28 cellular contexts compared by ENCODE assay signal in the genomic region with DNA sequence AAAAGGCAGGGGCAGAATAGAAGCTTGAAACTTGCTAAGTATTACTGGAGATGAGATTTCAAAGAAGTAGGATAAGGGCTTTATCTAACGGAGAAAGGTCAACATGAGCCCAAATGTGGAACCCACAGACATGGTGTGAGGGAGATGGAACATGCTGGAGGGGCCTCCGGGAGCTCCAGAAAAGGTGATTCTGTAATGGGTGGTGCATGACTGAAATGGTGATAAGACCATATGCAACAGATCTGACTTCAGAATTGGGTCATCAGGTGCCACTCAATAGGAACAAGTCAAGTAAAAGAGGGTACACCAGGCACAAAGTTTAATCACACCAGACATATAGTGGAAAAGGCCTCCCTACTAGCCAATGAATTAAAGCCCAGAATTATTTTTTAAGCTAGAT.
"Had no signal": no experiment of that assay in that cellular context is flagged by ENCODE, and none has a peak within 500 bp of the region (broad histone marks: within the 10 kb centered on the region; RNA-seq: fewer than 3 reads in every experiment).

No MANE protein-coding gene starts in this region.

- H3K9me3 Mint-ChIP-seq: memory B cell; nephron; neural progenitor cell; stimulated activated memory B cell treated with anti-CD40 and anti-IgM and Interleukin-4, amounts not matched to agents 10 μg/mL and 1 μg/mL and 100 μg/mL, for 72 hours; type B pancreatic cell had no signal

- H3K27ac Mint-ChIP-seq: memory B cell; nephron; neural progenitor cell; stimulated activated memory B cell treated with anti-CD40 and anti-IgM and Interleukin-4, amounts not matched to agents 10 μg/mL and 1 μg/mL and 100 μg/mL, for 72 hours; type B pancreatic cell had no signal

- H3K4me1 ChIP-seq: colonic mucosa, foreskin keratinocyte, gastroesophageal sphincter, neural progenitor cell, prostate gland, right atrium auricular region, testis, tibial artery had no signal

- H3K79me2 ChIP-seq: hepatocyte had no signal

- DNase-seq: colonic mucosa; dermis blood vessel endothelial cell; effector memory CD4-positive, alpha-beta T cell; foreskin keratinocyte; heart left ventricle; kidney; nucleus accumbens; stimulated activated CD4-positive, alpha-beta T cell treated with anti-CD3 and anti-CD28 coated beads, Interleukin-12 subunit alpha, Interleukin-12 subunit beta, amount 100 ng/mL, for 4 hours; stimulated activated CD4-positive, alpha-beta T cell treated with anti-CD3 and anti-CD28 coated beads, Interleukin-2, amount 100 ng/mL, for 24 hours; stimulated activated CD4-positive, alpha-beta T cell treated with anti-CD3 and anti-CD28 coated beads, Interleukin-4, amount 100 ng/mL, for 24 hours; stimulated activated naive CD8-positive, alpha-beta T cell treated with anti-CD3 and anti-CD28 coated beads, Interleukin-15, Interleukin-2, amounts not matched to agents 100 U/mL and 50 U/mL, for 24 hours; substantia nigra; testis; tibial artery had no signal

- H3K36me3 Mint-ChIP-seq: memory B cell; neural progenitor cell; stimulated activated memory B cell treated with anti-CD40 and anti-IgM and Interleukin-4, amounts not matched to agents 10 μg/mL and 1 μg/mL and 100 μg/mL, for 72 hours; type B pancreatic cell had no signal

- H3K27me3 ChIP-seq: colonic mucosa, hepatocyte, right atrium auricular region, testis had no signal

- H3K4me2 ChIP-seq: hepatocyte, neural progenitor cell, smooth muscle cell had no signal

- H2AFZ ChIP-seq: hepatocyte, neural progenitor cell had no signal

- H3K27ac ChIP-seq: colonic mucosa, esophagus muscularis mucosa, foreskin keratinocyte, gastroesophageal sphincter, heart left ventricle, hepatocyte, neural progenitor cell, prostate gland, right atrium auricular region, testis, tibial artery had no signal

- H3K9me3 ChIP-seq: colonic mucosa, esophagus muscularis mucosa, gastroesophageal sphincter, heart left ventricle, prostate gland, right atrium auricular region, testis, tibial artery had no signal

- H3K4me1 Mint-ChIP-seq: memory B cell; nephron; neural progenitor cell; stimulated activated memory B cell treated with anti-CD40 and anti-IgM and Interleukin-4, amounts not matched to agents 10 μg/mL and 1 μg/mL and 100 μg/mL, for 72 hours had no signal

- H3K4me3 ChIP-seq: colonic mucosa, esophagus muscularis mucosa, gastroesophageal sphincter, heart left ventricle, hepatocyte, lung, neural progenitor cell, prostate gland, right atrium auricular region, smooth muscle cell, testis, tibial artery had no signal

- ATAC-seq: foreskin keratinocyte; gastroesophageal sphincter; heart left ventricle; left lobe of liver; sciatic nerve; stimulated activated memory B cell treated with anti-CD40 and anti-IgM and Interleukin-4, amounts not matched to agents 10 μg/mL and 1 μg/mL and 100 μg/mL, for 72 hours had no signal

- H3K36me3 ChIP-seq: colonic mucosa, esophagus muscularis mucosa, gastroesophageal sphincter, heart left ventricle, neural progenitor cell, prostate gland, right atrium auricular region, tibial artery had no signal

- H3K4me3 Mint-ChIP-seq: memory B cell; nephron; neural progenitor cell; stimulated activated memory B cell treated with anti-CD40 and anti-IgM and Interleukin-4, amounts not matched to agents 10 μg/mL and 1 μg/mL and 100 μg/mL, for 72 hours; type B pancreatic cell had no signal

- H3K9ac ChIP-seq: neural progenitor cell had no signal
